ENCODE assay signal across 1 cellular context in genomic region chr5:10775646-10776045, GRCh38.
TF ChIP-seq lines count a peak whose summit lies in the region.

No MANE protein-coding gene starts in this region.

TF ChIP-seq in HepG2, 621 proteins besides CTCF, POLR2A, EP300 and RAD21 (continued from another document):
- TF ChIP-seq, protein P1, sequence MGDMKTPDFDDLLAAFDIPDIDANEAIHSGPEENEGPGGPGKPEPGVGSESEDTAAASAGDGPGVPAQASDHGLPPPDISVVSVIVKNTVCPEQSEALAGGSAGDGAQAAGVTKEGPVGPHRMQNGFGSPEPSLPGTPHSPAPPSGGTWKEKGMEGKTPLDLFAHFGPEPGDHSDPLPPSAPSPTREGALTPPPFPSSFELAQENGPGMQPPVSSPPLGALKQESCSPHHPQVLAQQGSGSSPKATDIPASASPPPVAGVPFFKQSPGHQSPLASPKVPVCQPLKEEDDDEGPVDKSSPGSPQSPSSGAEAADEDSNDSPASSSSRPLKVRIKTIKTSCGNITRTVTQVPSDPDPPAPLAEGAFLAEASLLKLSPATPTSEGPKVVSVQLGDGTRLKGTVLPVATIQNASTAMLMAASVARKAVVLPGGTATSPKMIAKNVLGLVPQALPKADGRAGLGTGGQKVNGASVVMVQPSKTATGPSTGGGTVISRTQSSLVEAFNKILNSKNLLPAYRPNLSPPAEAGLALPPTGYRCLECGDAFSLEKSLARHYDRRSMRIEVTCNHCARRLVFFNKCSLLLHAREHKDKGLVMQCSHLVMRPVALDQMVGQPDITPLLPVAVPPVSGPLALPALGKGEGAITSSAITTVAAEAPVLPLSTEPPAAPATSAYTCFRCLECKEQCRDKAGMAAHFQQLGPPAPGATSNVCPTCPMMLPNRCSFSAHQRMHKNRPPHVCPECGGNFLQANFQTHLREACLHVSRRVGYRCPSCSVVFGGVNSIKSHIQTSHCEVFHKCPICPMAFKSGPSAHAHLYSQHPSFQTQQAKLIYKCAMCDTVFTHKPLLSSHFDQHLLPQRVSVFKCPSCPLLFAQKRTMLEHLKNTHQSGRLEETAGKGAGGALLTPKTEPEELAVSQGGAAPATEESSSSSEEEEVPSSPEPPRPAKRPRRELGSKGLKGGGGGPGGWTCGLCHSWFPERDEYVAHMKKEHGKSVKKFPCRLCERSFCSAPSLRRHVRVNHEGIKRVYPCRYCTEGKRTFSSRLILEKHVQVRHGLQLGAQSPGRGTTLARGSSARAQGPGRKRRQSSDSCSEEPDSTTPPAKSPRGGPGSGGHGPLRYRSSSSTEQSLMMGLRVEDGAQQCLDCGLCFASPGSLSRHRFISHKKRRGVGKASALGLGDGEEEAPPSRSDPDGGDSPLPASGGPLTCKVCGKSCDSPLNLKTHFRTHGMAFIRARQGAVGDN (CRISPR knock-in tag; IDR thresholded peaks at IDR 0.05), result no peak
- TF ChIP-seq STAG1 (CRISPR knock-in tag; IDR thresholded peaks at IDR 0.05), result peak; percentile 56
- no peak for TF ChIP-seq ZNF547 (CRISPR knock-in tag; IDR thresholded peaks at IDR 0.05)
TF ChIP-seq in HepG2: peak in this region for 2.
